ENCODE assay signal across 8 cellular contexts in genomic region chr5:37722236-37723146, GRCh38.
A peak's percentile ranks its signal among the peaks of the same experiment; 100 is the strongest.
DNase-seq lines count a peak whose midpoint lies in the region; ATAC-seq, FAIRE-seq and TF ChIP-seq lines count a peak whose summit lies in the region.

No MANE protein-coding gene starts in this region.

- no peak overlapping the region for H2AFZ ChIP-seq in OCI-LY3 (ENCODE audit: low read depth, low read length)

- TF ChIP-seq CTCF in OCI-LY3 (IDR thresholded peaks at IDR 0.05; ENCODE audit: low read depth, low read length), result no peak
- no peak for TF ChIP-seq CTCF in epithelial cell of esophagus (IDR thresholded peaks at IDR 0.05; ENCODE audit: insufficient read depth, low read depth, low read length, missing control alignments)
- TF ChIP-seq CTCF in suprapubic skin (IDR thresholded peaks at IDR 0.05), result no peak

- H3K79me2 ChIP-seq in OCI-LY3 (ENCODE audit: low read length), result no peaks in the 10 kb centered on the region

- H3K4me1 ChIP-seq in OCI-LY3 (ENCODE audit: low read length) (peaks cover 25% of the 10 kb centered on the region), suprapubic skin (no peaks in the 10 kb centered on the region)

- peak; percentile 75 for ATAC-seq in HG02852 (IDR thresholded peaks at IDR 0.05; ENCODE audit: unreplicated experiment)

- TF ChIP-seq POLR2A in suprapubic skin (IDR thresholded peaks at IDR 0.05), result no peak

- H3K9me3 ChIP-seq in OCI-LY3 (ENCODE audit: insufficient read depth, low read length), result no peaks in the 10 kb centered on the region
- no peaks in the 10 kb centered on the region for H3K9me3 ChIP-seq in suprapubic skin

- H3K36me3 ChIP-seq in OCI-LY3 (replicated peaks; ENCODE audit: low read depth, low read length), result no peaks in the 10 kb centered on the region
- peaks cover 37% of the 10 kb centered on the region for H3K36me3 ChIP-seq in suprapubic skin

- DNase-seq in activated effector memory CD4-positive, alpha-beta T cell treated with anti-CD3 and anti-CD28 coated beads, Interleukin-2, amount 50 U/mL, for 16 hours, result peak; percentile 63
- DNase-seq in activated effector memory CD4-positive, alpha-beta T cell treated with Interleukin-2 at 50 U/mL for 16 hours, result no peak
- DNase-seq in epithelial cell of esophagus (ENCODE audit: low read depth) (peak; percentile 67), urothelium cell line (ENCODE audit: low spot score) (peak; percentile 82), suprapubic skin (ENCODE audit: low spot score in 2 of 2) (no peak), C1 segment of cervical spinal cord (lab: John Stamatoyannopoulos, UW) (no peak)

- H3K27ac ChIP-seq in OCI-LY3 (ENCODE audit: low read length) (no peak overlapping the region), suprapubic skin (no peak overlapping the region)

- 77% methylated on average over 6 of the region's 6 CpGs for WGBS in suprapubic skin

- H3K9ac ChIP-seq in OCI-LY3 (ENCODE audit: low read length), result no peak overlapping the region

- peak overlapping the region; percentile 50 for H3K4me2 ChIP-seq in OCI-LY3 (ENCODE audit: low read length)

- H4K20me1 ChIP-seq in OCI-LY3 (ENCODE audit: insufficient read depth, low read length), result no peaks in the 10 kb centered on the region

- no peak overlapping the region for H3K4me3 ChIP-seq in OCI-LY3 (ENCODE audit: low read length)
- no peak overlapping the region for H3K4me3 ChIP-seq in epithelial cell of esophagus (ENCODE audit: low read length)
- H3K4me3 ChIP-seq in suprapubic skin, result no peak overlapping the region

- no peaks in the 10 kb centered on the region for H3K27me3 ChIP-seq in OCI-LY3 (ENCODE audit: low read depth, low read length)
- no peaks in the 10 kb centered on the region for H3K27me3 ChIP-seq in suprapubic skin

- TF ChIP-seq EP300 in suprapubic skin (IDR thresholded peaks at IDR 0.05), result no peak

- FAIRE-seq in urothelium cell line (lab: Jason Lieb, UNC), result no peak

Comparison
In these comparisons a context has a peak if more than half of its experiments do, and no peak if none do; other contexts are left out.
1. DNase-seq: peak in activated effector memory CD4-positive, alpha-beta T cell treated with anti-CD3 and anti-CD28 coated beads, Interleukin-2, amount 50 U/mL, for 16 hours (single experiment), epithelial cell of esophagus (single experiment) and urothelium cell line (single experiment); none in activated effector memory CD4-positive, alpha-beta T cell treated with Interleukin-2 at 50 U/mL for 16 hours (single experiment), suprapubic skin (0 of 2) and C1 segment of cervical spinal cord (0 of 14).